ENCODE assay signal across 21 cellular contexts in the genomic region with DNA sequence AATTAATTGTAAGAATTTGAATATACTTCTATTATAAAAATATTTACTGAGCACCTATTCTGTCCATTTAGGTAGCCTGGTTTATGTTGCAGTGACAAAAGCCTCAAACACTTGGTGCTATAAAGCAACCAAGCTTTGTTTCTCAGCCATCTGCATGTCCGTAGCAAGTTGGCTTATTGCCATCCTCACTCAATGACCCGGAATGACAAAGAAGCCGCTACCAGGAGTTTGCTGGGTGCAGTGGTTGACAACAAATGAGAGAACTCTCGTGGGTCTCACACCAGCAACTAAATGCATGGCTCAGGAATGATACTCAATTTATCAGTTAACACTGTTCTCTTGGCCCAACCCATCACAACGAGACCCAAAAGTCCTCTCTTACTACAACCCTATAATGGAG.
DNase-seq lines count a peak whose midpoint lies in the region; ATAC-seq, FAIRE-seq and TF ChIP-seq lines count a peak whose summit lies in the region.
"Had no signal": no experiment of that assay in that cellular context is flagged by ENCODE, and none has a peak within 500 bp of the region (broad histone marks: within the 10 kb centered on the region; RNA-seq: fewer than 3 reads in every experiment).

No MANE protein-coding gene starts in this region.

- H4K20me1 ChIP-seq in HepG2 (ENCODE audit: insufficient read depth, low read length): no peaks in the 10 kb centered on the region

- H3K79me2 ChIP-seq in HepG2 (ENCODE audit: insufficient read depth, low read length): no peaks in the 10 kb centered on the region

- ATAC-seq in HepG2: no peak
- ATAC-seq: Panc1, SK-N-SH treated with all-trans-retinoic acid at 6 μM for 48 hours had no signal

- no TSS peak for BruUV-seq in HepG2 (replicated peaks; lab: Mats Ljungman, UMichigan)

- POLR2A ChIA-PET in HepG2 (lab: Yijun Ruan, JAX): no interaction called here

- H3K4me3 ChIP-seq in HepG2 (replicated peaks in 1 of 3; ENCODE audit: insufficient read depth in 1 of 3, low read depth in 2 of 3, low read length in 3 of 3): no peak overlapping the region

- TF ChIP-seq EP300 in HepG2 (IDR thresholded peaks at IDR 0.05; ENCODE audit: low read depth in 2 of 2, low read length in 2 of 2): no peak
- TF ChIP-seq EP300 in HepG2 (CRISPR knock-in tag; IDR thresholded peaks at IDR 0.05; ENCODE audit: borderline replicate concordance): no peak

- no peak for TF ChIP-seq RAD21 in HepG2 (CRISPR knock-in tag; IDR thresholded peaks at IDR 0.05)

- 23% methylated on average over 5 of the region's 5 CpGs for WGBS in HepG2 (ENCODE audit: low lambda C conversion rate)

- H3K9ac ChIP-seq in HepG2 (ENCODE audit: insufficient read depth, low read depth, low read length): no peak overlapping the region

- CTCF ChIA-PET in HepG2 (lab: Yijun Ruan, JAX; ENCODE audit: low intra/inter-chr PET ratio, low total read pairs): no interaction called here

- in situ Hi-C loops in HepG2 (cut with HindIII; ENCODE audit: extremely low pct_ligation_motif_present, low pct_unique_long_range_greater_than_20kb): no loop called here

- peaks cover 91% of the 10 kb centered on the region for H3K9me3 ChIP-seq in HepG2 (ENCODE audit: low read length)

- H3K27me3 ChIP-seq in HepG2 (ENCODE audit: control insufficient read depth in 1 of 2, insufficient read depth in 2 of 2, low read length in 2 of 2): no peaks in the 10 kb centered on the region

- peak in 2 of 3 experiments; percentile 22 to 39 for DNase-seq in NCI-H1417 (lab: John Stamatoyannopoulos, UW)
- no peak for DNase-seq in NCI-H1417 treated with DMSO at 0.1 percent for 48 hours (lab: John Stamatoyannopoulos, UW)
- peak; percentile 40 for DNase-seq in NCI-H1694 (lab: John Stamatoyannopoulos, UW)
- DNase-seq in NCI-H524 treated with DMSO at 0.1 percent for 48 hours (lab: John Stamatoyannopoulos, UW): peak; percentile 16
- peak; percentile 9 for DNase-seq in putamen (ENCODE audit: low spot score)
- no peak for DNase-seq in activated naive CD4-positive, alpha-beta T cell (lab: John Stamatoyannopoulos, UW)
- no peak for DNase-seq in HepG2 (ENCODE audit: low spot score)
- DNase-seq: AML-193; Calu3; CD8-positive, alpha-beta memory T cell; DMS53; HCEC 1CT; KBM-7; NCI-H1092; NCI-H146; NCI-H510A treated with DMSO at 0.1 percent for 48 hours; SIG-M5 had no signal

- no peak for TF ChIP-seq CTCF in HepG2 (CRISPR knock-in tag; IDR thresholded peaks at IDR 0.05)

- no peak overlapping the region for H3K27ac ChIP-seq in HepG2 (ENCODE audit: extremely low read length, insufficient read depth, low read length)
- H3K27ac ChIP-seq: C4-2B, HL-60 had no signal

- H3K4me2 ChIP-seq in HepG2 (ENCODE audit: low read depth, low read length): no peak overlapping the region

- H2AFZ ChIP-seq in HepG2 (ENCODE audit: low read length): no peak overlapping the region

- H3K36me3 ChIP-seq in HepG2 (replicated peaks in 1 of 2; ENCODE audit: control insufficient read depth in 1 of 2, insufficient read depth in 2 of 2, low read length in 2 of 2): no peaks in the 10 kb centered on the region

- intact Hi-C loops in HepG2 (cut with micrococcal nuclease; ENCODE audit: unreplicated experiment): no loop called here

- no peak for FAIRE-seq in HepG2 (lab: Jason Lieb, UNC)

- H3K4me1 ChIP-seq in HepG2 (ENCODE audit: insufficient read depth, low read length): no peaks in the 10 kb centered on the region

- TF ChIP-seq POLR2A in HepG2 (IDR thresholded peaks at IDR 0.05; ENCODE audit: insufficient read depth in 1 of 2, low read depth in 2 of 2, low read length in 2 of 2): no peak

TF ChIP-seq in HepG2, 621 proteins besides CTCF, POLR2A, EP300 and RAD21:
- TF ChIP-seq ZNF337 (CRISPR knock-in tag; IDR thresholded peaks at IDR 0.05; ENCODE audit: borderline replicate concordance, low read depth) (no peak), TEAD3 (CRISPR knock-in tag; optimal IDR thresholded peaks at IDR 0.05; ENCODE audit: borderline replicate concordance) (no peak), CHCHD3 (CRISPR knock-in tag; IDR thresholded peaks at IDR 0.05) (no peak), ZNF747 (CRISPR knock-in tag; IDR thresholded peaks at IDR 0.05; ENCODE audit: borderline replicate concordance) (no peak), MTF1 (CRISPR knock-in tag; IDR thresholded peaks at IDR 0.05) (no peak)
- TF ChIP-seq, protein P1, sequence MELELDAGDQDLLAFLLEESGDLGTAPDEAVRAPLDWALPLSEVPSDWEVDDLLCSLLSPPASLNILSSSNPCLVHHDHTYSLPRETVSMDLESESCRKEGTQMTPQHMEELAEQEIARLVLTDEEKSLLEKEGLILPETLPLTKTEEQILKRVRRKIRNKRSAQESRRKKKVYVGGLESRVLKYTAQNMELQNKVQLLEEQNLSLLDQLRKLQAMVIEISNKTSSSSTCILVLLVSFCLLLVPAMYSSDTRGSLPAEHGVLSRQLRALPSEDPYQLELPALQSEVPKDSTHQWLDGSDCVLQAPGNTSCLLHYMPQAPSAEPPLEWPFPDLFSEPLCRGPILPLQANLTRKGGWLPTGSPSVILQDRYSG (CRISPR knock-in tag; IDR thresholded peaks at IDR 0.05): no peak
- TF ChIP-seq, protein P2, sequence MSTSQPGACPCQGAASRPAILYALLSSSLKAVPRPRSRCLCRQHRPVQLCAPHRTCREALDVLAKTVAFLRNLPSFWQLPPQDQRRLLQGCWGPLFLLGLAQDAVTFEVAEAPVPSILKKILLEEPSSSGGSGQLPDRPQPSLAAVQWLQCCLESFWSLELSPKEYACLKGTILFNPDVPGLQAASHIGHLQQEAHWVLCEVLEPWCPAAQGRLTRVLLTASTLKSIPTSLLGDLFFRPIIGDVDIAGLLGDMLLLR (CRISPR knock-in tag; IDR thresholded peaks at IDR 0.05): no peak
- TF ChIP-seq, protein P3, sequence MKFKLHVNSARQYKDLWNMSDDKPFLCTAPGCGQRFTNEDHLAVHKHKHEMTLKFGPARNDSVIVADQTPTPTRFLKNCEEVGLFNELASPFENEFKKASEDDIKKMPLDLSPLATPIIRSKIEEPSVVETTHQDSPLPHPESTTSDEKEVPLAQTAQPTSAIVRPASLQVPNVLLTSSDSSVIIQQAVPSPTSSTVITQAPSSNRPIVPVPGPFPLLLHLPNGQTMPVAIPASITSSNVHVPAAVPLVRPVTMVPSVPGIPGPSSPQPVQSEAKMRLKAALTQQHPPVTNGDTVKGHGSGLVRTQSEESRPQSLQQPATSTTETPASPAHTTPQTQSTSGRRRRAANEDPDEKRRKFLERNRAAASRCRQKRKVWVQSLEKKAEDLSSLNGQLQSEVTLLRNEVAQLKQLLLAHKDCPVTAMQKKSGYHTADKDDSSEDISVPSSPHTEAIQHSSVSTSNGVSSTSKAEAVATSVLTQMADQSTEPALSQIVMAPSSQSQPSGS (CRISPR knock-in tag; IDR thresholded peaks at IDR 0.05): no peak
- TF ChIP-seq, protein P4, sequence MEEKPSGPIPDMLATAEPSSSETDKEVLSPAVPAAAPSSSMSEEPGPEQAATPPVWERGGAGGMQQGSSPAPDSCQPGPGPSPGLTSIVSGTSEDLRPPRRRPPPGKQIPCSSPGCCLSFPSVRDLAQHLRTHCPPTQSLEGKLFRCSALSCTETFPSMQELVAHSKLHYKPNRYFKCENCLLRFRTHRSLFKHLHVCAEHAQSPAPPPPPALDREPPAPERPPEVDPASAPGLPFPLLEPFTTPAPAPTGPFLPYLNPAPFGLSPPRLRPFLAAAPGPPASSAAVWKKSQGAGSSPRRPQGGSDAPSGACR (CRISPR knock-in tag; IDR thresholded peaks at IDR 0.05): no peak

Comparison
In these comparisons a context has a peak if more than half of its experiments do, and no peak if none do; other contexts are left out.
1. DNase-seq: peak in NCI-H1417 (2 of 3), NCI-H1694 (single experiment), NCI-H524 treated with DMSO at 0.1 percent for 48 hours (single experiment) and putamen (single experiment); none in NCI-H1417 treated with DMSO at 0.1 percent for 48 hours (single experiment), activated naive CD4-positive, alpha-beta T cell (0 of 4) and HepG2 (single experiment).